20 cellular contexts compared by ENCODE assay signal in the genomic region with DNA sequence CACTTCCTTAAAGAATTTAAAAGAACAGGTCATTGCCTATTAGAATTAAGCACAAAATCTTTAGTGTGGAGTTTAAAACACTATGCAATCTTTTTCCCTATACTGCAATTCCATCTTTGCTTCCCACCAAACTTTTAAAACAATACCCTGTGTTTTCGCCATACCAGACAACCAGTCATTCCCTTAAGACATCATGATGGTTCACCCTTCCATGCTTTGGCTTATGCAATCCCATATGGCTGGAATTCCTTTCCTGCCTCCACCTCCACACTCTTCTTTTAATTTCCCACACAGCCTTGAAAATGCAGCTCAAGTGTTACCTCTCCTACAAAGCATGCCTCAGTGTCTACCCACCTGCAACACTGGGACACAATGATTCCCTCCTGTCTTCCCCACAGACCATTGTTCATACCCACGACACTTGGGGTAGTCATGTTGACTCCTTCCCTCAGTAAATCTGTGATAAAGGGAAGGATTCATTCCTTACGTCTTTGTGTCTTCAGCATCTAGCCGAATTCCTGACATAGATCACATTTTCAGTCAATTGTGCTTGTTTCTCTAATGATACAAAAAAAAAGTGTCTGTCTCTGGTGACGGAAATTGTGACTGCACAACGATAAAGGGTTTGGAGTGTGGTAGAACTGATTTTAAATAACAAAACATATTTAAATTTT.
"Had no signal": no experiment of that assay in that cellular context is flagged by ENCODE, and none has a peak within 500 bp of the region (broad histone marks: within the 10 kb centered on the region; RNA-seq: fewer than 3 reads in every experiment).

No MANE protein-coding gene starts in this region.

- H3K36me3 Mint-ChIP-seq: activated naive CD4-positive, alpha-beta T cell treated with anti-CD3 and anti-CD28 coated beads, Interleukin-2, amount 50 U/mL, for 24 hours; immature natural killer cell; naive B cell had no signal

- H3K9me3 ChIP-seq: lower lobe of right lung, spleen, upper lobe of right lung had no signal

- H3K4me3 Mint-ChIP-seq: activated naive CD4-positive, alpha-beta T cell treated with anti-CD3 and anti-CD28 coated beads, Interleukin-2, amount 50 U/mL, for 24 hours; endodermal cell; immature natural killer cell; naive B cell had no signal

- ATAC-seq: left lobe of liver, lower lobe of right lung, upper lobe of right lung had no signal

- DNase-seq: activated CD4-positive, alpha-beta T cell treated with anti-CD3 and anti-CD28 coated beads for 1 hour; activated CD4-positive, alpha-beta T cell treated with anti-CD3 and anti-CD28 coated beads, Interleukin-2, amount 50 U/mL, for 1 hour; activated gamma-delta T cell treated with Interleukin-2 at 50 U/mL for 16 hours; activated T-cell treated with anti-CD3 and anti-CD28 coated beads, Interleukin-2, amount 50 U/mL, for 1 hour; cerebellar nuclear complex; endodermal cell; foreskin melanocyte; immature natural killer cell; lower lobe of right lung; naive B cell; retina; spleen; stimulated activated CD4-positive, alpha-beta T cell treated with anti-CD3 and anti-CD28 coated beads, Interleukin-4, amount 100 ng/mL, for 24 hours; stimulated activated naive CD4-positive, alpha-beta T cell treated with Interleukin-2 at 50 U/mL for 16 hours; upper lobe of right lung had no signal

- H3K4me1 Mint-ChIP-seq: endodermal cell had no signal

- H3K27me3 ChIP-seq: spleen, upper lobe of right lung had no signal

- H3K27me3 Mint-ChIP-seq: activated naive CD4-positive, alpha-beta T cell treated with anti-CD3 and anti-CD28 coated beads, Interleukin-2, amount 50 U/mL, for 24 hours had no signal

- H3K27ac Mint-ChIP-seq: activated naive CD4-positive, alpha-beta T cell treated with anti-CD3 and anti-CD28 coated beads, Interleukin-2, amount 50 U/mL, for 24 hours; endodermal cell; immature natural killer cell; naive B cell had no signal

- H3K4me3 ChIP-seq: coronary artery, lower lobe of right lung, upper lobe of right lung had no signal

- H3K27ac ChIP-seq: coronary artery, epithelial cell of prostate, lower lobe of right lung, upper lobe of right lung, VCaP had no signal

- H3K9me3 Mint-ChIP-seq: activated naive CD4-positive, alpha-beta T cell treated with anti-CD3 and anti-CD28 coated beads, Interleukin-2, amount 50 U/mL, for 24 hours; endodermal cell had no signal

- H3K4me1 ChIP-seq: lower lobe of right lung, upper lobe of right lung had no signal

- H3K36me3 ChIP-seq: lower lobe of right lung, spleen, upper lobe of right lung had no signal
